ENCODE assay signal across 8 cellular contexts in genomic region chr16:57084257-57084770, GRCh38. TPM values are rescaled to one million over a fixed set of nuclear protein-coding genes. Genes with fewer than 3 reads are reported as not detected.
DNase-seq lines count a peak whose midpoint lies in the region; ATAC-seq and TF ChIP-seq lines count a peak whose summit lies in the region.

No MANE protein-coding gene starts in this region.

- H3K27me3 ChIP-seq in CD4-positive, alpha-beta memory T cell (ENCODE audit: insufficient read depth, low read length): no peaks in the 10 kb centered on the region
- no peaks in the 10 kb centered on the region for H3K27me3 ChIP-seq in left lung

- peak overlapping the region; percentile 29 for H3K27ac ChIP-seq in CD4-positive, alpha-beta memory T cell (ENCODE audit: low read depth, low read length)
- peak overlapping the region in 1 of 2 donors; percentile 81 for H3K27ac ChIP-seq in left lung

- DNase-seq in CD4-positive, alpha-beta memory T cell: peak; percentile 78 to 81 (median 79)
- DNase-seq in H4 (ENCODE audit: low spot score) (peak; percentile 72), NCI-H2171 (lab: John Stamatoyannopoulos, UW) (peak; percentile 34), chondrocyte (ENCODE audit: low spot score) (no peak), left lung (peak; percentile 77 to 86), mesenteric fat pad (ENCODE audit: low spot score) (no peak)
- peak; percentile 64 to 72 for DNase-seq in activated CD4-positive, alpha-beta T cell treated with anti-CD3 and anti-CD28 coated beads for 4 hours
- DNase-seq in stimulated activated CD4-positive, alpha-beta T cell treated with anti-CD3 and anti-CD28 coated beads, TNF-alpha, amount 100 ng/mL, for 1 hour (ENCODE audit: low read depth in 3 of 3, low spot score in 1 of 3): peak; percentile 41 to 55 (median 41)

- H3K4me3 ChIP-seq in CD4-positive, alpha-beta memory T cell (ENCODE audit: low read length in 2 of 2): no peak overlapping the region
- no peak overlapping the region for H3K4me3 ChIP-seq in left lung

- H3K36me3 Mint-ChIP-seq in CD4-positive, alpha-beta memory T cell: peaks cover 13 to 26% of the 10 kb centered on the region in 2 donors
- peaks cover 1% of the 10 kb centered on the region for H3K36me3 Mint-ChIP-seq in chondrocyte (ENCODE audit: low read depth)

- H3K36me3 ChIP-seq in CD4-positive, alpha-beta memory T cell (ENCODE audit: insufficient read depth, low read length): peaks cover 27% of the 10 kb centered on the region
- H3K36me3 ChIP-seq in left lung: peaks cover 0 to 42% of the 10 kb centered on the region in 2 donors

- peaks cover 5 to 18% (median 11%) of the 10 kb centered on the region in 4 donors for H3K4me1 Mint-ChIP-seq in CD4-positive, alpha-beta memory T cell
- peaks cover 5% of the 10 kb centered on the region for H3K4me1 Mint-ChIP-seq in chondrocyte (ENCODE audit: low read depth)

- peak; percentile 98 for ATAC-seq in left lung

- TF ChIP-seq CTCF in chondrocyte (IDR thresholded peaks at IDR 0.05) (peak; percentile 99), left lung (IDR thresholded peaks at IDR 0.05) (peak; percentile 95 to 98)

- H3K4me3 Mint-ChIP-seq in CD4-positive, alpha-beta memory T cell: peak overlapping the region in 1 of 8 donors; percentile 30
- H3K4me3 Mint-ChIP-seq in chondrocyte (ENCODE audit: unreplicated experiment): no peak overlapping the region

- no peaks in the 10 kb centered on the region for H3K9me3 ChIP-seq in CD4-positive, alpha-beta memory T cell (ENCODE audit: control insufficient read depth in 1 of 2, low read length in 2 of 2)
- H3K9me3 ChIP-seq in left lung: no peaks in the 10 kb centered on the region

- peaks cover 10% of the 10 kb centered on the region for H3K4me1 ChIP-seq in CD4-positive, alpha-beta memory T cell (ENCODE audit: insufficient read depth, low read length)
- peaks cover 3 to 20% of the 10 kb centered on the region in 2 donors for H3K4me1 ChIP-seq in left lung

- H3K27me3 Mint-ChIP-seq in CD4-positive, alpha-beta memory T cell: no peaks in the 10 kb centered on the region
- H3K27me3 Mint-ChIP-seq in chondrocyte (ENCODE audit: low read depth): peaks cover 4% of the 10 kb centered on the region

- intact Hi-C loops in CD4-positive, alpha-beta memory T cell (cut with micrococcal nuclease): loop anchor here (1.0 to 5.0 kb wide), 6 partner anchors 84 to 435 kb away; partner anchors contain the start of genes PSME3IP1 and RSPRY1
- intact Hi-C loops in left lung (cut with DNase I): loop anchor here in 1 of 2 donors (5.0 to 10.0 kb wide), 2 partner anchors 83 to 210 kb away; no protein-coding TSS in a partner anchor

- CTCF ChIA-PET in CD4-positive, alpha-beta memory T cell (lab: Charles Lee; ENCODE audit: partially characterized antibody): interaction anchor here (0.8 to 6.3 kb wide), 48 partner anchors 10 to 333 kb away, joined by 3 to 81 read pairs (median 5); partner anchors contain the start of genes CETP, CPNE2 and NLRC5

- H3K27ac Mint-ChIP-seq in CD4-positive, alpha-beta memory T cell: peak overlapping the region; percentile 85 to 95 (median 91)
- H3K27ac Mint-ChIP-seq in chondrocyte (ENCODE audit: unreplicated experiment): no peak overlapping the region

- peaks cover 0 to 1% (median 0%) of the 10 kb centered on the region in 8 donors for H3K9me3 Mint-ChIP-seq in CD4-positive, alpha-beta memory T cell
- no peaks in the 10 kb centered on the region for H3K9me3 Mint-ChIP-seq in chondrocyte (ENCODE audit: low read depth)

- POLR2A ChIA-PET in CD4-positive, alpha-beta memory T cell (lab: Charles Lee; ENCODE audit: partially characterized antibody): interaction anchor here (0.6 to 3.3 kb wide), 15 partner anchors 9 to 119 kb away, joined by 3 to 14 read pairs (median 4); partner anchors contain the start of genes CPNE2, NLRC5, PSME3IP1 and RSPRY1

RNA-seq across cellular contexts. Expression of gene CPNE2, which starts 8.1 kb away (rescaled TPM):
- 1 to 10 TPM; 3.8 to 4.1 TPM for total RNA-seq in CD4-positive, alpha-beta memory T cell
- 1 to 10 TPM; 6.7 to 6.8 TPM for polyA plus RNA-seq in CD4-positive, alpha-beta memory T cell
- 34.5 and 39.2 TPM in 2 replicates for total RNA-seq in H4 (2014; rRNA removed; shearing (Covaris generic))
- total RNA-seq in chondrocyte (10.0 to 22.3 TPM (median 21.8 TPM) in 3 replicates), left lung (10 to 100 TPM; 49.4 to 49.9 TPM), mesenteric fat pad (60.1 TPM)

Comparison
In these comparisons a context has a peak if more than half of its experiments do, and no peak if none do; other contexts are left out.
1. DNase-seq: peak in CD4-positive, alpha-beta memory T cell (5 of 5), H4 (single experiment), NCI-H2171 (single experiment), activated CD4-positive, alpha-beta T cell treated with anti-CD3 and anti-CD28 coated beads for 4 hours (2 of 2), left lung (2 of 2) and stimulated activated CD4-positive, alpha-beta T cell treated with anti-CD3 and anti-CD28 coated beads, TNF-alpha, amount 100 ng/mL, for 1 hour (3 of 3); none in chondrocyte (single experiment) and mesenteric fat pad (single experiment).